In the genomic region with DNA sequence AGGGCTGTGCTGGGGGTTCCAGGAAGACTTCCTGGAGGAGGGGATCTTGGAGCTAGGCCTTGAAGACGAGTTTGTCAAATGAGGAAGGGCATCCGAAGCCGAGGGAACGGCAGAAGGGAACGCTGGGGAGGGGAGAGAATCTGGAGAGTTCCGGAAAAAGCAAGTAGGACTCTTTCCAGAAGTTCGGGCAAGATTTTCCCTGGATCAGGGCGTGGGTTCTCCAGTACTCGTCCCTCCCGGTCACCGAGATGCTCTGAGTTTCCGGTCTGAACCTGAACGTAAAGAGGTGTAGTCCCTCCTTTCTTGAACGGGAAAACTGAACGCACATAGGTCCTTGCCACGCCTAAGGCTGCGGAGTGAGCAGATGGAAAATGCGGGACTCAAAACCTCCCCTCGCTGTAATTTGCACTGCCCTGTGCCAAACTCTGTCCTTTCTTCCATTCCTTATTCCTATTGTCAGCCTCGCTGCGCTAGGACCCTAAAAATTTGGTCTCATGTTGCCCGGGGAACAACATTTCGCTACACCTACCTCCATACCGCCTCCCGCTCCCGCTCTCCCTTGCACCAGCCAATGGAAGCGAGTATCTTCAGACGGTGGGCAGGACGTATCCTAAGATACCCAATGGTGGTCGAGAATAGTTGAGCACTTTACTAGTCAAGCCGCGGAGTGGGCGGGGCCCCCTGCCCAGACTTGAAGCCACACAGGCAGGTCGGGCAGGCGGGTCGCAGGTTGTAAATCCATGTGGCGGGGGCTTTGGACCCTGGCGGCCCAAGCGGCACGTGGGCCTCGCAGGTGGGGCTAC, we compare ENCODE assay signal across 8 cellular contexts. TPM values are rescaled to one million over a fixed set of nuclear protein-coding genes. Genes with fewer than 3 reads are reported as not detected.
A peak's percentile ranks its signal among the peaks of the same experiment; 100 is the strongest.
DNase-seq lines count a peak whose midpoint lies in the region; ATAC-seq and TF ChIP-seq lines count a peak whose summit lies in the region.

A gene with protein sequence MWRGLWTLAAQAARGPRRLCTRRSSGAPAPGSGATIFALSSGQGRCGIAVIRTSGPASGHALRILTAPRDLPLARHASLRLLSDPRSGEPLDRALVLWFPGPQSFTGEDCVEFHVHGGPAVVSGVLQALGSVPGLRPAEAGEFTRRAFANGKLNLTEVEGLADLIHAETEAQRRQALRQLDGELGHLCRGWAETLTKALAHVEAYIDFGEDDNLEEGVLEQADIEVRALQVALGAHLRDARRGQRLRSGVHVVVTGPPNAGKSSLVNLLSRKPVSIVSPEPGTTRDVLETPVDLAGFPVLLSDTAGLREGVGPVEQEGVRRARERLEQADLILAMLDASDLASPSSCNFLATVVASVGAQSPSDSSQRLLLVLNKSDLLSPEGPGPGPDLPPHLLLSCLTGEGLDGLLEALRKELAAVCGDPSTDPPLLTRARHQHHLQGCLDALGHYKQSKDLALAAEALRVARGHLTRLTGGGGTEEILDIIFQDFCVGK (plus strand): TSS at position 682 of the 803 bp plus-strand sequence. CDS start 59 bp downstream, at position 741.

- no peaks in the 10 kb centered on the region for H3K9me3 ChIP-seq in spleen

- H3K36me3 ChIP-seq in spleen: peaks cover 0 to 22% (median 6%) of the 10 kb centered on the region in 6 donors

- TF ChIP-seq CTCF in activated B cell treated with CpG ODN at 0.5 μM for 24 hours (IDR thresholded peaks at IDR 0.05) (no peak), spleen (IDR thresholded peaks at IDR 0.05 in 8 of 11, conservative IDR thresholded peaks at IDR 0.05 in 3 of 11) (peak in 2 of 11 experiments; percentile 15 to 18)

- POLR2A ChIA-PET in activated B cell treated with CpG ODN at 0.5 μM for 24 hours (lab: Charles Lee): interaction anchor here (0.5 to 1.2 kb wide), 4 partner anchors 28 to 948 kb away, joined by 3 to 7 read pairs (median 4); a partner anchor contains a TSS

- peaks cover 0 to 5% (median 0%) of the 10 kb centered on the region in 7 donors for H3K27me3 ChIP-seq in spleen (replicated peaks in 1 of 7)

- H3K4me1 ChIP-seq in spleen: peaks cover 19 to 72% (median 48%) of the 10 kb centered on the region in 6 donors

- no peaks in the 10 kb centered on the region for H3K27me3 Mint-ChIP-seq in activated B cell treated with CpG ODN at 0.5 μM for 24 hours

- H3K27ac Mint-ChIP-seq in activated B cell treated with CpG ODN at 0.5 μM for 24 hours: peak within 1 kb of the TSS; percentile 89

- H3K27ac ChIP-seq in caudate nucleus (ENCODE audit: low read depth, low read length) (peak within 1 kb of the TSS; percentile 92), spleen (peak within 1 kb of the TSS; percentile 87 to 94 (median 90))

- peaks cover 36% of the 10 kb centered on the region for H3K4me1 Mint-ChIP-seq in activated B cell treated with CpG ODN at 0.5 μM for 24 hours

- no peaks in the 10 kb centered on the region for H3K9me3 Mint-ChIP-seq in activated B cell treated with CpG ODN at 0.5 μM for 24 hours

- in situ Hi-C loops in GM18951 (cut with MboI; ENCODE audit: low sequenced_read_pairs, unreplicated experiment): no loop called here

- intact Hi-C loops in activated B cell treated with CpG ODN at 0.5 μM for 24 hours (cut with micrococcal nuclease): loop anchor here (1.0 to 10.0 kb wide), 6 partner anchors 28 to 418 kb away; a partner anchor contains a TSS
- intact Hi-C loops in spleen (cut with DNase I; ENCODE audit: low total_unique reads): no loop called here

- 0 to 1% (median 0%) methylated on average over 30 to 41 of the region's 41 CpGs for WGBS in spleen, 5 donors

- DNase-seq in AG08395 (ENCODE audit: low spot score) (peak; percentile 98), NCI-H345 (lab: John Stamatoyannopoulos, UW) (peak; percentile 98), activated B cell treated with CpG ODN at 0.5 μM for 24 hours (peak; percentile 87), caudate nucleus (lab: John Stamatoyannopoulos, UW) (peak; percentile 57 to 100 (median 95)), inferior parietal cortex (ENCODE audit: extremely low spot score) (peak; percentile 99), spleen (peak; percentile 99)

- H3K4me3 ChIP-seq in spleen: peak within 1 kb of the TSS; percentile 50 to 83 (median 74)

- CTCF ChIA-PET in activated B cell treated with CpG ODN at 0.5 μM for 24 hours (lab: Charles Lee): interaction anchor here (1.1 kb wide), 1 partner anchor 32 kb away, joined by 4 read pairs; no protein-coding TSS in a partner anchor

- peak; percentile 75 for ATAC-seq in HG03196 (IDR thresholded peaks at IDR 0.05; ENCODE audit: unreplicated experiment)
- ATAC-seq in activated B cell treated with CpG ODN at 0.5 μM for 24 hours (ENCODE audit: low read depth): peak; percentile 88

- TF ChIP-seq POLR2A in GM18951 (IDR thresholded peaks at IDR 0.05; ENCODE audit: extremely low read depth, insufficient read depth, insufficient read length) (peak; percentile 75), spleen (IDR thresholded peaks at IDR 0.05) (no peak)

- H3K4me3 Mint-ChIP-seq in activated B cell treated with CpG ODN at 0.5 μM for 24 hours: peak within 1 kb of the TSS; percentile 90

- H3K36me3 Mint-ChIP-seq in activated B cell treated with CpG ODN at 0.5 μM for 24 hours (ENCODE audit: low read depth): peaks cover 24% of the 10 kb centered on the region

RNA-seq across cellular contexts. Expression of the gene that starts here (rescaled TPM):
- total RNA-seq in activated B cell treated with CpG ODN at 0.5 μM for 24 hours (32.4 and 40.2 TPM in 2 replicates), spleen (10 to 100 TPM; 19.4 to 44.1 (median 28.2) TPM)
- 10 to 100 TPM; 13.0 to 24.5 (median 17.5) TPM for polyA plus RNA-seq in spleen

Comparison
In these comparisons a context has a peak if more than half of its experiments do, and no peak if none do; other contexts are left out.
1. Peak in every context shown above with its lines: DNase-seq, ATAC-seq, H3K4me3 ChIP-seq and H3K27ac ChIP-seq.